Comparison of ENCODE assay signal across 9 cellular contexts in the genomic region with DNA sequence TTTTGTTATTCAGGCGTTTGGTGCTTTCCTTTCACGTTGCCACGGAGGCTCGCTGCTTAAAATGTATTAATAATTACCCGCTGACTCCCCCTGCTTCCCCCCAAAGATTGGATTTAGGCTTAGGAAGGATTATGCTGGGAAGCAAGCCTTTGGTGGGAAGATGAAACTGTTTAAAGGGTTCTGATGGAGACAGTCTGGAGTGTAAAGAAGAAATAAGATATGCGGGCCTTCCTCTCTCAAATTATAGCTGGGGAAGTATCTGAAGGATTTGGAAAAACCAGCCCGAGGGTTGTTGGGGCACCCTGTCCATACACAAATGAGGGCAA. TPM values are rescaled to one million over a fixed set of nuclear protein-coding genes. Genes with fewer than 3 reads are reported as not detected.
DNase-seq lines count a peak whose midpoint lies in the region; ATAC-seq, FAIRE-seq and TF ChIP-seq lines count a peak whose summit lies in the region.
"Had no signal": no experiment of that assay in that cellular context is flagged by ENCODE, and none has a peak within 500 bp of the region (broad histone marks: within the 10 kb centered on the region; RNA-seq: fewer than 3 reads in every experiment).

No MANE protein-coding gene starts in this region.

- H3K4me2 ChIP-seq in astrocyte (ENCODE audit: low read length): peak overlapping the region; percentile 95

- H3K4me3 ChIP-seq in astrocyte (ENCODE audit: insufficient read depth, low read depth, low read length) (peak overlapping the region; percentile 75), right lobe of liver (peak overlapping the region; percentile 75 to 77 (median 75)), testis (peak overlapping the region; percentile 86 to 92)

- peaks cover 25% of the 10 kb centered on the region for H3K4me1 ChIP-seq in astrocyte (ENCODE audit: insufficient read depth, low read length)
- peaks cover 0 to 22% (median 8%) of the 10 kb centered on the region in 4 donors for H3K4me1 ChIP-seq in right lobe of liver
- peaks cover 13% of the 10 kb centered on the region for H3K4me1 ChIP-seq in testis

- peak overlapping the region; percentile 39 for H2AFZ ChIP-seq in astrocyte (ENCODE audit: low read depth, low read length)

- peaks cover 21% of the 10 kb centered on the region for H3K36me3 Mint-ChIP-seq in activated CD4-positive, alpha-beta T cell treated with anti-CD3 and anti-CD28 coated beads, Interleukin-2, amount 10 ng/mL, durations not matched to agents 24 days and 14 days (ENCODE audit: low read depth)
- peaks cover 2% of the 10 kb centered on the region for H3K36me3 Mint-ChIP-seq in astrocyte (ENCODE audit: low read depth, unreplicated experiment)

- H3K4me3 Mint-ChIP-seq in activated CD4-positive, alpha-beta T cell treated with anti-CD3 and anti-CD28 coated beads, Interleukin-2, amount 10 ng/mL, durations not matched to agents 24 days and 14 days: peak overlapping the region; percentile 98
- H3K4me3 Mint-ChIP-seq in astrocyte (ENCODE audit: unreplicated experiment): peak overlapping the region; percentile 93

- H3K36me3 ChIP-seq in astrocyte (ENCODE audit: insufficient read depth, low read length) (peaks cover 4% of the 10 kb centered on the region), right lobe of liver (no peaks in the 10 kb centered on the region), testis (ENCODE audit: low read depth, missing control alignments) (no peaks in the 10 kb centered on the region)

- no peak for TF ChIP-seq CTCF in astrocyte (IDR thresholded peaks at IDR 0.05; ENCODE audit: insufficient read depth, low read depth, low read length)
- no peak for TF ChIP-seq CTCF in right lobe of liver (IDR thresholded peaks at IDR 0.05)
- TF ChIP-seq CTCF in testis (IDR thresholded peaks at IDR 0.05): no peak

- H3K27me3 ChIP-seq in astrocyte (ENCODE audit: insufficient read depth, low read length) (peaks cover 2% of the 10 kb centered on the region), right lobe of liver (no peaks in the 10 kb centered on the region), testis (no peaks in the 10 kb centered on the region)

- no peaks in the 10 kb centered on the region for H3K27me3 Mint-ChIP-seq in activated CD4-positive, alpha-beta T cell treated with anti-CD3 and anti-CD28 coated beads, Interleukin-2, amount 10 ng/mL, durations not matched to agents 24 days and 14 days
- peaks cover under 1% of the 10 kb centered on the region for H3K27me3 Mint-ChIP-seq in astrocyte (ENCODE audit: low read depth, unreplicated experiment)

- TF ChIP-seq POLR2A in right lobe of liver (IDR thresholded peaks at IDR 0.05) (no peak), testis (IDR thresholded peaks at IDR 0.05) (no peak)

- H3K79me2 ChIP-seq in astrocyte (ENCODE audit: insufficient read depth, low read length): peaks cover 54% of the 10 kb centered on the region

- peak overlapping the region; percentile 91 for H3K9ac ChIP-seq in astrocyte (ENCODE audit: low read length)

- peaks cover 56% of the 10 kb centered on the region for H4K20me1 ChIP-seq in astrocyte (ENCODE audit: insufficient read depth, low read length)

- peak overlapping the region; percentile 26 for H3K27ac ChIP-seq in astrocyte (ENCODE audit: low read depth, low read length)
- no peak overlapping the region for H3K27ac ChIP-seq in right lobe of liver
- peak overlapping the region in 1 of 2 donors; percentile 11 for H3K27ac ChIP-seq in testis
- H3K27ac ChIP-seq: C4-2B had no signal

- H3K27ac Mint-ChIP-seq in activated CD4-positive, alpha-beta T cell treated with anti-CD3 and anti-CD28 coated beads, Interleukin-2, amount 10 ng/mL, durations not matched to agents 24 days and 14 days: peak overlapping the region; percentile 77
- peak overlapping the region; percentile 90 for H3K27ac Mint-ChIP-seq in astrocyte (ENCODE audit: unreplicated experiment)

- WGBS in right lobe of liver (ENCODE audit: insufficient coverage, low coverage, low lambda C conversion rate, missing lambda C conversion rate): 21% methylated on average over 7 of the region's 7 CpGs
- WGBS in testis, 2 donors: 10 to 18% methylated on average over 7 of the region's 7 CpGs

- no peak for ATAC-seq in right lobe of liver

- DNase-seq in activated CD4-positive, alpha-beta T cell treated with anti-CD3 and anti-CD28 coated beads, Interleukin-2, amount 10 ng/mL, durations not matched to agents 24 days and 14 days: no peak
- no peak for DNase-seq in activated CD4-positive, alpha-beta T cell treated with anti-CD3 and anti-CD28 coated beads for 4 hours
- DNase-seq in astrocyte (ENCODE audit: low read depth): no peak
- no peak for DNase-seq in right lobe of liver
- DNase-seq in testis: no peak
- DNase-seq in DMS153 treated with DMSO at 0.1 percent for 48 hours (lab: John Stamatoyannopoulos, UW; ENCODE audit: unreplicated experiment): no peak
- no peak for DNase-seq in NK-92 treated with Interleukin-12 subunit alpha and Interleukin-12 subunit beta, amount 100 ng/mL, for 24 hours (lab: John Stamatoyannopoulos, UW)
- DNase-seq in HUDEP-2 (lab: John Stamatoyannopoulos, UW; ENCODE audit: unreplicated experiment in 76 of 76): no peak

- H3K9me3 ChIP-seq in astrocyte (ENCODE audit: insufficient read depth, low read depth, low read length) (no peaks in the 10 kb centered on the region), right lobe of liver (no peaks in the 10 kb centered on the region), testis (no peaks in the 10 kb centered on the region)

- H3K4me1 Mint-ChIP-seq in activated CD4-positive, alpha-beta T cell treated with anti-CD3 and anti-CD28 coated beads, Interleukin-2, amount 10 ng/mL, durations not matched to agents 24 days and 14 days: peaks cover 51% of the 10 kb centered on the region
- H3K4me1 Mint-ChIP-seq in astrocyte (ENCODE audit: low read depth, unreplicated experiment): peaks cover 37% of the 10 kb centered on the region

- FAIRE-seq in astrocyte (lab: Jason Lieb, UNC): no peak

- intact Hi-C loops in activated CD4-positive, alpha-beta T cell treated with anti-CD3 and anti-CD28 coated beads, Interleukin-2, amount 10 ng/mL, durations not matched to agents 24 days and 14 days (cut with micrococcal nuclease): loop anchor here (1.0 to 5.0 kb wide), 2 partner anchors 105 to 144 kb away; no protein-coding TSS in a partner anchor
- intact Hi-C loops in right lobe of liver (cut with DNase I): no loop called here
- intact Hi-C loops in testis (cut with DNase I; ENCODE audit: low total_unique reads): loop anchor here (10.0 kb wide), 1 partner anchor 137 kb away; no protein-coding TSS in a partner anchor

- no peaks in the 10 kb centered on the region for H3K9me3 Mint-ChIP-seq in activated CD4-positive, alpha-beta T cell treated with anti-CD3 and anti-CD28 coated beads, Interleukin-2, amount 10 ng/mL, durations not matched to agents 24 days and 14 days
- no peaks in the 10 kb centered on the region for H3K9me3 Mint-ChIP-seq in astrocyte (ENCODE audit: unreplicated experiment)

RNA-seq across cellular contexts. Expression of gene KSR1, which starts 1.1 kb away (rescaled TPM):
- total RNA-seq in activated CD4-positive, alpha-beta T cell treated with anti-CD3 and anti-CD28 coated beads, Interleukin-2, amount 10 ng/mL, durations not matched to agents 24 days and 14 days: 104 TPM in 2 replicates
- total RNA-seq in astrocyte (85.2 and 90.2 TPM in 2 replicates), right lobe of liver (10 to 100 TPM in 1 of 6 experiments, 1 to 10 TPM in 5; 5.9 to 12.9 (median 8.7) TPM), testis (10 to 100 TPM; 44.8 to 80.7 TPM)
- 63.7 TPM for polyA plus RNA-seq in testis (ENCODE audit: insufficient read depth, low read depth, low replicate concordance)

Comparison
In these comparisons a context has a peak if more than half of its experiments do, and no peak if none do; other contexts are left out.
1. intact Hi-C loops: an anchor here in activated CD4-positive, alpha-beta T cell treated with anti-CD3 and anti-CD28 coated beads, Interleukin-2, amount 10 ng/mL, durations not matched to agents 24 days and 14 days (1.0 to 5.0 kb wide) and testis (10.0 kb wide); none called in right lobe of liver.